In genomic region chr12:66910366-66910974, GRCh38 we compare ENCODE assay signal across 19 cellular contexts.
"Had no signal": no experiment of that assay in that cellular context is flagged by ENCODE, and none has a peak within 500 bp of the region (broad histone marks: within the 10 kb centered on the region; RNA-seq: fewer than 3 reads in every experiment).

No MANE protein-coding gene starts in this region.

- H3K36me3 Mint-ChIP-seq: natural killer cell had no signal

- H3K4me3 Mint-ChIP-seq: activated CD4-positive, alpha-beta memory T cell treated with anti-CD3 and anti-CD28 coated beads, Interleukin-2, amount 10 ng/mL, durations not matched to agents 7 days and 5 days; endodermal cell; natural killer cell; WTC11 had no signal

- H3K27me3 Mint-ChIP-seq: activated CD4-positive, alpha-beta memory T cell treated with anti-CD3 and anti-CD28 coated beads, Interleukin-2, amount 10 ng/mL, durations not matched to agents 7 days and 5 days; progenitor cell of endocrine pancreas had no signal

- H3K9me3 Mint-ChIP-seq: activated CD4-positive, alpha-beta memory T cell treated with anti-CD3 and anti-CD28 coated beads, Interleukin-2, amount 10 ng/mL, durations not matched to agents 7 days and 5 days; endodermal cell; natural killer cell had no signal

- DNase-seq: activated CD4-positive, alpha-beta memory T cell treated with anti-CD3 and anti-CD28 coated beads, Interleukin-2, amount 10 ng/mL, durations not matched to agents 7 days and 5 days; activated effector memory CD4-positive, alpha-beta T cell treated with Interleukin-2 at 50 U/mL for 16 hours; anterior cingulate cortex; body of pancreas; cortex of kidney; endodermal cell; esophagus squamous epithelium; gastrocnemius medialis; hippocampal formation; left ventricle myocardium inferior; natural killer cell; retina; sigmoid colon; stimulated activated CD4-positive, alpha-beta T cell treated with anti-CD3 and anti-CD28 coated beads, Interleukin-15, amount 100 ng/mL, for 24 hours; stimulated activated CD4-positive, alpha-beta T cell treated with anti-CD3 and anti-CD28 coated beads, Interleukin-4, amount 100 ng/mL, for 1 hour; T1000; upper lobe of right lung had no signal

- ATAC-seq: body of pancreas, gastrocnemius medialis, natural killer cell, upper lobe of right lung, WTC11 had no signal

- H3K27ac Mint-ChIP-seq: activated CD4-positive, alpha-beta memory T cell treated with anti-CD3 and anti-CD28 coated beads, Interleukin-2, amount 10 ng/mL, durations not matched to agents 7 days and 5 days; endodermal cell; natural killer cell; progenitor cell of endocrine pancreas; WTC11 had no signal
